In the genomic region with DNA sequence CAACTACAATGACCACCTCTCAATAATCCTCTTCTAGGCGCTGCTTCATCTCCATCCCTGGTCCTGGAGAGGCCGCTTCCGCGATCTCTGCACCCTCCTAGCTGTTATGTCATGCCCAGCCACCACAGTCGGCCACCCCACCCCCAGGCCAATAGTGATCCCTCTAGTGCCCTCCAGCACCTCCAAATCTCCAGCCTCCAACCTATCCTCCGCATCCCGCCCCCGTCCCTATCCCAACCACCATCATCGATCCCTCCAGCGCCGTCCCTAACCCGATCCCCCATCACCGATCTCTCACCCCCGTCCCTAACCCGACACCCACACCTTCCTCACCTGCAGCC, we compare ENCODE assay signal across 1 cellular context.
A peak's percentile ranks its signal among the peaks of the same experiment; 100 is the strongest.
TF ChIP-seq lines count a peak whose summit lies in the region.

No MANE protein-coding gene starts in this region.

TF ChIP-seq in H1, 55 proteins besides CTCF, POLR2A, EP300 and RAD21:
- no peak for TF ChIP-seq CBX5 (IDR thresholded peaks at IDR 0.05; ENCODE audit: low read depth, low read length)
- no peak for TF ChIP-seq ZNF274 (IDR thresholded peaks at IDR 0.05; ENCODE audit: borderline replicate concordance, extremely low read depth, low read length)
- no peak for TF ChIP-seq RBBP5 (IDR thresholded peaks at IDR 0.05; ENCODE audit: borderline replicate concordance, low read depth, low read length)
- TF ChIP-seq SRF (IDR thresholded peaks at IDR 0.05; ENCODE audit: low read depth, low read length): no peak
- no peak for TF ChIP-seq NANOG (IDR thresholded peaks at IDR 0.05; ENCODE audit: insufficient read depth, low read depth, low read length, poor library complexity, severe bottlenecking)
- no peak for TF ChIP-seq KDM1A (IDR thresholded peaks at IDR 0.05; ENCODE audit: borderline replicate concordance, low read length)
- no peak for TF ChIP-seq JUN (IDR thresholded peaks at IDR 0.05; ENCODE audit: low read depth, low read length)
- no peak for TF ChIP-seq HDAC2 (IDR thresholded peaks at IDR 0.05; ENCODE audit: borderline replicate concordance in 1 of 2, low read depth in 2 of 2, low read length in 2 of 2)
- 0 out of 2 replicates have a peak, but pooled peaks have one; percentile 36 for TF ChIP-seq TAF1 (IDR thresholded peaks at IDR 0.05; ENCODE audit: low read depth, low read length)
- 0 out of 2 replicates have a peak, but pooled peaks have one; percentile 62 for TF ChIP-seq TCF12 (IDR thresholded peaks at IDR 0.05; ENCODE audit: low read depth, low read length)
- peak; percentile 93 for TF ChIP-seq POLR2AphosphoS5 (IDR thresholded peaks at IDR 0.05; ENCODE audit: low read depth, low read length)
